In the genomic region with DNA sequence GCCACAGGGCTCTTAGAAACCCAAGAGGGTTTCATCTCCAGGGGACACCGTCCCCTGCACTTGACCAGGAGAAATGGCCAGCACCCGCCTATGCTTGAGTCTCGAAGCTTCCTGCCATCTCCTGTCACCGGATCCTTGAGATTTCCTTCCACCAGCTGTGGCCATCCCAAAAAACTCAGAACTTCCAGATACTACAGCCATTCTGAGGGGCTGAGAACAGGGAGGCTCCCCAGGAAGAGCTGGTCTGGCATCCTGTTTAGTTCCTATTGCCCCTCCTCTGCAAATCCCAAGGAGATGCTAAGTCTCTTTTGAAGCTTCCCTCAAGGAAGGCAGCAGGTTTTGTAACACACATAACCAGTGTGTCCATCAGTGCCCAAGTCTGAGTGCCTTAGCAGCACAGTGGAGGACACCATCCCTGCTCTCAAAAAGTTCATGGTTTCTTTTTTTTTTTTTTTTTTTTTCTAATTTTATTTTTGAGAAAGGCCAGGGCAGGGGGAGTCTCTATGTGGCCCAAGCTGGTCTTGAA, we compare ENCODE assay signal across 9 cellular contexts. TPM values are rescaled to one million over a fixed set of nuclear protein-coding genes. Genes with fewer than 3 reads are reported as not detected.
DNase-seq lines count a peak whose midpoint lies in the region; ATAC-seq and TF ChIP-seq lines count a peak whose summit lies in the region.
"Had no signal": no experiment of that assay in that cellular context is flagged by ENCODE, and none has a peak within 500 bp of the region (broad histone marks: within the 10 kb centered on the region; RNA-seq: fewer than 3 reads in every experiment).

No MANE protein-coding gene starts in this region.

- H3K9me3 Mint-ChIP-seq in natural killer cell: no peaks in the 10 kb centered on the region

- peaks cover 58% of the 10 kb centered on the region for H3F3A ChIP-seq in MM.1S (ENCODE audit: insufficient read depth, low read length)

- in situ Hi-C loops in G401 (cut with HindIII; ENCODE audit: low sequenced_read_pairs): no loop called here

- DNase-seq in MM.1S: no peak
- no peak for DNase-seq in colonic mucosa
- DNase-seq in natural killer cell: no peak
- DNase-seq in G401 (ENCODE audit: low spot score): no peak
- DNase-seq: NCI-H774 had no signal

- H3K79me2 ChIP-seq in MM.1S (ENCODE audit: low read length): peaks cover 46% of the 10 kb centered on the region

- ATAC-seq in natural killer cell (no peak), HG02840 (IDR thresholded peaks at IDR 0.05; ENCODE audit: low FRiP score, unreplicated experiment) (no peak), HG03159 (IDR thresholded peaks at IDR 0.05; ENCODE audit: unreplicated experiment) (no peak), HG02623 (IDR thresholded peaks at IDR 0.05; ENCODE audit: unreplicated experiment) (no peak)

- H3K27ac ChIP-seq in BLaER1 (peak overlapping the region; percentile 98), MM.1S (ENCODE audit: low read length) (peak overlapping the region; percentile 57; the same call in 1 of the 2 replicates), colonic mucosa (peak overlapping the region; percentile 84)

- TF ChIP-seq CTCF in MM.1S (IDR thresholded peaks at IDR 0.05; ENCODE audit: low read length) (no peak), colonic mucosa (IDR thresholded peaks at IDR 0.05) (no peak), natural killer cell (IDR thresholded peaks at IDR 0.05) (no peak)

- H4K20me1 ChIP-seq in BLaER1: peaks cover 34% of the 10 kb centered on the region
- no peaks in the 10 kb centered on the region for H4K20me1 ChIP-seq in MM.1S (ENCODE audit: insufficient read depth, low read length)

- H3K4me3 Mint-ChIP-seq in natural killer cell: peak overlapping the region; percentile 94

- peaks cover 54 to 69% of the 10 kb centered on the region in 2 donors for H3K4me1 Mint-ChIP-seq in natural killer cell

- H3K27me3 Mint-ChIP-seq in natural killer cell (ENCODE audit: low read depth in 2 of 2): no peaks in the 10 kb centered on the region

- no peak overlapping the region for H2AFZ ChIP-seq in MM.1S (ENCODE audit: low read length)

- intact Hi-C loops in colonic mucosa (cut with DNase I) (no loop called here), natural killer cell (cut with micrococcal nuclease) (loop anchor here (5.0 to 10.0 kb wide), 5 partner anchors 125 to 1618 kb away; a partner anchor contains a TSS)

- H3K9me3 ChIP-seq in BLaER1: no peaks in the 10 kb centered on the region
- H3K9me3 ChIP-seq in MM.1S (replicated peaks; ENCODE audit: insufficient read depth, low read length): no peaks in the 10 kb centered on the region
- no peaks in the 10 kb centered on the region for H3K9me3 ChIP-seq in colonic mucosa

- H3K27me3 ChIP-seq in BLaER1: no peaks in the 10 kb centered on the region
- no peaks in the 10 kb centered on the region for H3K27me3 ChIP-seq in MM.1S (replicated peaks; ENCODE audit: insufficient read depth, low read length)
- no peaks in the 10 kb centered on the region for H3K27me3 ChIP-seq in colonic mucosa

- peak overlapping the region; percentile 97 for H3K4me3 ChIP-seq in BLaER1
- H3K4me3 ChIP-seq in MM.1S (ENCODE audit: low read length): peak overlapping the region; percentile 89
- H3K4me3 ChIP-seq in colonic mucosa: peak overlapping the region; percentile 93

- H3K4me2 ChIP-seq in BLaER1 (peak overlapping the region; percentile 98), MM.1S (ENCODE audit: low read depth, low read length) (peak overlapping the region; percentile 100)

- peaks cover 24% of the 10 kb centered on the region for H3K36me3 ChIP-seq in BLaER1
- H3K36me3 ChIP-seq in MM.1S (replicated peaks; ENCODE audit: insufficient read depth, low read length): 0 out of 2 replicates have a peak, but pooled peaks cover 6% of the 10 kb centered on the region
- H3K36me3 ChIP-seq in colonic mucosa: no peaks in the 10 kb centered on the region

- no peaks in the 10 kb centered on the region for H3K36me3 Mint-ChIP-seq in natural killer cell

- peak overlapping the region; percentile 99 for H3K9ac ChIP-seq in BLaER1
- peak overlapping the region; percentile 97 for H3K9ac ChIP-seq in MM.1S (ENCODE audit: low read length)
- peak overlapping the region in 1 of 2 donors; percentile 94 for H3K9ac ChIP-seq in colonic mucosa (ENCODE audit: low read depth in 2 of 2, low read length in 2 of 2)

- H3K27ac Mint-ChIP-seq in natural killer cell: peak overlapping the region; percentile 99

- no peaks in the 10 kb centered on the region for H3K9me2 ChIP-seq in MM.1S (replicated peaks; ENCODE audit: insufficient read depth, low read length)

- H3K4me1 ChIP-seq in BLaER1 (peaks cover 81% of the 10 kb centered on the region), MM.1S (ENCODE audit: low read length) (peaks cover 51% of the 10 kb centered on the region), colonic mucosa (peaks cover 46% of the 10 kb centered on the region)

RNA-seq across cellular contexts. Expression of a gene that starts 2.0 kb away (rescaled TPM):
- total RNA-seq in colonic mucosa (10 to 100 TPM; 77.1 to 90.1 TPM), natural killer cell (100 to 1,000 TPM; 171 to 287 (median 189) TPM)
- total RNA-seq in G401 (2014; rRNA removed; shearing (Covaris generic)): 4.8 and 8.7 TPM in 2 replicates

RNA-seq across cellular contexts. Expression of a gene that starts 26.8 kb away (rescaled TPM):
- total RNA-seq in colonic mucosa (10 to 100 TPM; 23.7 to 30.2 TPM), natural killer cell (1 to 10 TPM; 4.9 to 9.1 (median 8.5) TPM)
- 4.4 and 5.5 TPM in 2 replicates for total RNA-seq in G401 (2014; rRNA removed; shearing (Covaris generic))

RNA-seq across cellular contexts. Expression of a gene that starts 41.0 kb away (rescaled TPM):
- 1 to 10 TPM; 1.2 to 5.7 TPM for total RNA-seq in colonic mucosa
- total RNA-seq in natural killer cell: 1 to 10 TPM; 2.3 to 3.1 (median 2.9) TPM
- total RNA-seq in G401 (2014; rRNA removed; shearing (Covaris generic)): 0.47 and 1.4 TPM in 2 replicates
